Comparison of ENCODE assay signal across 7 cellular contexts in the genomic region with DNA sequence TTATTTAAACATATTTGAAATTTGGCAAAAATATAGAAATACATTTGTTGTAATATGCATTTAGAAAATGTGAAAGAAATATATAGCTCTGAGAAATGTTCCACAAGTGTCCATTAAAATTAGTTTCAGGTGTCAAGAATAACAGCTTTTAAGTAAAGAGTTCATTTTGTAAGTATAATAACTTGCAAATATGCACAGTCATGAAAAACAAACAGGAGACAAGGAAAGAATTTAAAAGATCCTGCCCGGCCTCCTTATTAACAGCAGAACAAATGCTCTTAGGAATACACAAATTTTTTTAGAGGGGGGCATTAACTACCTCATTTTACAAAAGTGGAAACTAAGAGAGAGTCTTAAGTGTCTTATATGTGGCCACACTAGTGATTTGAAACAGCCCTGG.
"Had no signal": no experiment of that assay in that cellular context is flagged by ENCODE, and none has a peak within 500 bp of the region (broad histone marks: within the 10 kb centered on the region; RNA-seq: fewer than 3 reads in every experiment).

No MANE protein-coding gene starts in this region.

- H3K4me2 ChIP-seq: KMS-11 had no signal

- DNase-seq: Karpas-422, Kasumi-1, KBM-7, KG1 had no signal

- H3K27ac ChIP-seq: HL-60, KMS-11 had no signal

- H3K9ac ChIP-seq: KMS-11 had no signal

- FAIRE-seq: HTR-8/SVneo had no signal
